9 cellular contexts compared by ENCODE assay signal in genomic region chr4:168766537-168767316, GRCh38.
DNase-seq lines count a peak whose midpoint lies in the region; ATAC-seq and TF ChIP-seq lines count a peak whose summit lies in the region.
"Had no signal": no experiment of that assay in that cellular context is flagged by ENCODE, and none has a peak within 500 bp of the region (broad histone marks: within the 10 kb centered on the region; RNA-seq: fewer than 3 reads in every experiment).

No MANE protein-coding gene starts in this region.

- H3K27ac ChIP-seq in ascending aorta = peak overlapping the region; percentile 82 to 90
- peak overlapping the region; percentile 50 for H3K27ac ChIP-seq in skeletal muscle tissue (ENCODE audit: low read depth, low read length)
- H3K27ac ChIP-seq: pancreas had no signal

- H3K4me3 ChIP-seq in ascending aorta = no peak overlapping the region
- no peak overlapping the region for H3K4me3 ChIP-seq in skeletal muscle tissue (ENCODE audit: low read length in 3 of 3)
- H3K4me3 ChIP-seq: pancreas had no signal

- no peak overlapping the region for H3K9ac ChIP-seq in skeletal muscle tissue (ENCODE audit: low read depth in 1 of 3, low read length in 3 of 3)

- intact Hi-C loops in ascending aorta (cut with DNase I) (loop anchor here (2.0 to 5.0 kb wide), 2 partner anchors 49 to 66 kb away; no protein-coding TSS in a partner anchor), left cardiac atrium (cut with DNase I) (no loop called here)

- DNase-seq in GM03348 (ENCODE audit: low spot score) (peak; percentile 49), ascending aorta (ENCODE audit: low spot score in 2 of 2) (peak in 1 of 2 donors; percentile 70), left cardiac atrium (no peak), occipital lobe (lab: John Stamatoyannopoulos, UW) (no peak), HUDEP-2 (lab: John Stamatoyannopoulos, UW; ENCODE audit: unreplicated experiment in 76 of 76) (no peak)
- DNase-seq: pancreas had no signal

- peak; percentile 42 to 70 for ATAC-seq in left cardiac atrium
- ATAC-seq in GM21423 (IDR thresholded peaks at IDR 0.05; ENCODE audit: unreplicated experiment) = no peak
- ATAC-seq in GM18870 (IDR thresholded peaks at IDR 0.05; ENCODE audit: unreplicated experiment) = no peak

- H3K4me1 ChIP-seq in ascending aorta (peaks cover 0 to 46% of the 10 kb centered on the region in 2 donors), skeletal muscle tissue (ENCODE audit: control insufficient read depth in 3 of 3, insufficient read depth in 3 of 3, low read length in 3 of 3) (peaks cover 10 to 23% (median 13%) of the 10 kb centered on the region in 3 donors)
- H3K4me1 ChIP-seq: pancreas had no signal

- H3K27me3 ChIP-seq in ascending aorta = no peaks in the 10 kb centered on the region
- no peaks in the 10 kb centered on the region for H3K27me3 ChIP-seq in skeletal muscle tissue (ENCODE audit: control insufficient read depth in 3 of 3, insufficient read depth in 3 of 3, low read length in 3 of 3)
- H3K27me3 ChIP-seq: pancreas had no signal

- H3K9me3 ChIP-seq in ascending aorta (no peaks in the 10 kb centered on the region), skeletal muscle tissue (ENCODE audit: control insufficient read depth in 3 of 3, low read length in 3 of 3) (no peaks in the 10 kb centered on the region)
- H3K9me3 ChIP-seq: pancreas had no signal

- no peaks in the 10 kb centered on the region for H3K36me3 ChIP-seq in ascending aorta
- H3K36me3 ChIP-seq in skeletal muscle tissue (ENCODE audit: control insufficient read depth in 3 of 3, insufficient read depth in 3 of 3, low read length in 3 of 3) = no peaks in the 10 kb centered on the region
- H3K36me3 ChIP-seq: pancreas had no signal

- TF ChIP-seq CTCF in ascending aorta (IDR thresholded peaks at IDR 0.05) = no peak

Comparison
In these comparisons a context has a peak if more than half of its experiments do, and no peak if none do; other contexts are left out.
1. ATAC-seq: peak in left cardiac atrium (2 of 2); none in GM21423 (single experiment) and GM18870 (single experiment).